ENCODE assay signal across 25 cellular contexts in genomic region chr6:67047996-67048395, GRCh38.
"Had no signal": no experiment of that assay in that cellular context is flagged by ENCODE, and none has a peak within 500 bp of the region (broad histone marks: within the 10 kb centered on the region; RNA-seq: fewer than 3 reads in every experiment).

No MANE protein-coding gene starts in this region.

- ATAC-seq: activated CD4-positive, CD25-positive, alpha-beta regulatory T cell treated with anti-CD3 and anti-CD28 coated beads, Interleukin-2, amount 50 U/mL, for 24 hours; activated CD8-positive, alpha-beta T cell treated with anti-CD3 and anti-CD28 coated beads for 36 hours; activated T-cell treated with anti-CD3 and anti-CD28 coated beads, Interleukin-2, amount 50 U/mL, for 4 hours; activated T-helper 17 cell treated with anti-CD3 and anti-CD28 coated beads, Interleukin-2, amount 50 U/mL, for 72 hours; effector memory CD8-positive, alpha-beta T cell had no signal

- H3K4me3 ChIP-seq: coronary artery, dorsolateral prefrontal cortex, esophagus muscularis mucosa had no signal

- DNase-seq: activated B cell treated with CpG ODN at 0.5 μM for 24 hours; activated CD4-positive, alpha-beta T cell treated with anti-CD3 and anti-CD28 coated beads for 48 hours; activated CD4-positive, alpha-beta T cell treated with anti-CD3 and anti-CD28 coated beads, Interleukin-2, amount 50 U/mL, for 1 hour; activated CD4-positive, alpha-beta T cell treated with anti-CD3 and anti-CD28 coated beads, Interleukin-2, amount 50 U/mL, for 48 hours; activated CD8-positive, alpha-beta memory T cell treated with anti-CD3 and anti-CD28 coated beads for 24 hours; activated CD8-positive, alpha-beta T cell treated with anti-CD3 and anti-CD28 coated beads for 36 hours; activated effector memory CD4-positive, alpha-beta T cell treated with Interleukin-2 at 50 U/mL for 16 hours; activated gamma-delta T cell treated with Interleukin-2 at 50 U/mL for 16 hours; activated naive CD4-positive, alpha-beta T cell treated with anti-CD3 and anti-CD28 coated beads, Interleukin-2, amount 50 U/mL, for 16 hours; activated naive CD4-positive, alpha-beta T cell treated with Interleukin-2 at 50 U/mL for 16 hours; activated T-cell treated with anti-CD3 and anti-CD28 coated beads, Interleukin-2, amount 50 U/mL, for 4 hours; amniotic stem cell; anterior cingulate cortex; brain microvascular endothelial cell; dorsolateral prefrontal cortex; effector memory CD8-positive, alpha-beta T cell; erythroblast; head of caudate nucleus; hippocampal formation; T1000; WERI-Rb-1 had no signal
